In the genomic region with DNA sequence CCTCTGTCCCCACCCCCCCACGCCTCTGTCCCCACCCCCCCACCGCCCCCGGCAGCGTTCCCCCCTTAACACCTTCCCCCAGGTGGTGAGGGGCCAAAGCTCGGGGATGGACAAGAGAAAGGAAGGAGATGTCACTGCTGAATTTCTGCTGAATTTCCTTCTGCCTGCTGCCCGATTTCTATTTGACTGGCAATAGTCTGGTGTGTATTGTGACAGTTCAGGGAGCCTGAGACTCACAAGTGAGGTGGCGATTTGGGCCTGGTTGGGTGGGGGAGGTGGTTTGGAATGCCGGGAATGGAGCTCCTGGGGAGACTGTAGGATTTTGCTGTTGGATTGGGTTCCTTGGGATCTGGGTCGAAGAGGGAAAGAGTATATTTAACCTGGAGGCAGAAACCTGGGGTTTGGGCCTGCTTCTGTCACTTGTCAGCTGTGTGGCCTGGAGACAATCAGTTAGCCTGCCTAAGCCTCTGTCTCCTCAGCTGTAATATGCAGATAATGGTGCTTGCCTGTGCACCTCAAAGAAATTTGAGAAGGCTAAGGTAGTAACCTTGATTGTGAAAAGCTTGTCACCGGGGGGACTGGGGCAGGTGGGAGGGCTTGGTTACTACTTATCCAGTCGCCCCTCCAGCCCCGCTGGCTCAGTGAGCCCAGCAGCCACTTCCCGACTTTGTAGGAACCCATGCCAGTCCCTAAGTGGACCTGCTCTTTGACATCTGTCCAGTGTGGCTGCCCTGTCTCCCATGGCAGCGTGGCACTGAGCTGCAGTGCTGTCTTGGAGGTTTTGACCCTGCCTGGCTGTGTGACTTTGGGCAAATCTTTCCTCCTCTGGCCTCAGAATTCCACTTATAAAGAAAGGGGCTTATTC, we compare ENCODE assay signal across 1 cellular context.
TF ChIP-seq lines count a peak whose summit lies in the region.

No MANE protein-coding gene starts in this region.

TF ChIP-seq in K562, 482 proteins besides CTCF, POLR2A, EP300 and RAD21 (continued from another document and continues in another):
- TF ChIP-seq, protein P1, sequence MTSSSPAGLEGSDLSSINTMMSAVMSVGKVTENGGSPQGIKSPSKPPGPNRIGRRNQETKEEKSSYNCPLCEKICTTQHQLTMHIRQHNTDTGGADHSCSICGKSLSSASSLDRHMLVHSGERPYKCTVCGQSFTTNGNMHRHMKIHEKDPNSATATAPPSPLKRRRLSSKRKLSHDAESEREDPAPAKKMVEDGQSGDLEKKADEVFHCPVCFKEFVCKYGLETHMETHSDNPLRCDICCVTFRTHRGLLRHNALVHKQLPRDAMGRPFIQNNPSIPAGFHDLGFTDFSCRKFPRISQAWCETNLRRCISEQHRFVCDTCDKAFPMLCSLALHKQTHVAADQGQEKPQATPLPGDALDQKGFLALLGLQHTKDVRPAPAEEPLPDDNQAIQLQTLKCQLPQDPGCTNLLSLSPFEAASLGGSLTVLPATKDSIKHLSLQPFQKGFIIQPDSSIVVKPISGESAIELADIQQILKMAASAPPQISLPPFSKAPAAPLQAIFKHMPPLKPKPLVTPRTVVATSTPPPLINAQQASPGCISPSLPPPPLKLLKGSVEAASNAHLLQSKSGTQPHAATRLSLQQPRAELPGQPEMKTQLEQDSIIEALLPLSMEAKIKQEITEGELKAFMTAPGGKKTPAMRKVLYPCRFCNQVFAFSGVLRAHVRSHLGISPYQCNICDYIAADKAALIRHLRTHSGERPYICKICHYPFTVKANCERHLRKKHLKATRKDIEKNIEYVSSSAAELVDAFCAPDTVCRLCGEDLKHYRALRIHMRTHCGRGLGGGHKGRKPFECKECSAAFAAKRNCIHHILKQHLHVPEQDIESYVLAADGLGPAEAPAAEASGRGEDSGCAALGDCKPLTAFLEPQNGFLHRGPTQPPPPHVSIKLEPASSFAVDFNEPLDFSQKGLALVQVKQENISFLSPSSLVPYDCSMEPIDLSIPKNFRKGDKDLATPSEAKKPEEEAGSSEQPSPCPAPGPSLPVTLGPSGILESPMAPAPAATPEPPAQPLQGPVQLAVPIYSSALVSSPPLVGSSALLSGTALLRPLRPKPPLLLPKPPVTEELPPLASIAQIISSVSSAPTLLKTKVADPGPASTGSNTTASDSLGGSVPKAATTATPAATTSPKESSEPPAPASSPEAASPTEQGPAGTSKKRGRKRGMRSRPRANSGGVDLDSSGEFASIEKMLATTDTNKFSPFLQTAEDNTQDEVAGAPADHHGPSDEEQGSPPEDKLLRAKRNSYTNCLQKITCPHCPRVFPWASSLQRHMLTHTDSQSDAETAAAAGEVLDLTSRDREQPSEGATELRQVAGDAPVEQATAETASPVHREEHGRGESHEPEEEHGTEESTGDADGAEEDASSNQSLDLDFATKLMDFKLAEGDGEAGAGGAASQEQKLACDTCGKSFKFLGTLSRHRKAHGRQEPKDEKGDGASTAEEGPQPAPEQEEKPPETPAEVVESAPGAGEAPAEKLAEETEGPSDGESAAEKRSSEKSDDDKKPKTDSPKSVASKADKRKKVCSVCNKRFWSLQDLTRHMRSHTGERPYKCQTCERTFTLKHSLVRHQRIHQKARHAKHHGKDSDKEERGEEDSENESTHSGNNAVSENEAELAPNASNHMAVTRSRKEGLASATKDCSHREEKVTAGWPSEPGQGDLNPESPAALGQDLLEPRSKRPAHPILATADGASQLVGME (CRISPR knock-in tag; IDR thresholded peaks at IDR 0.05): no peak
- TF ChIP-seq NFATC3 (IDR thresholded peaks at IDR 0.05): no peak
- TF ChIP-seq, protein P2, sequence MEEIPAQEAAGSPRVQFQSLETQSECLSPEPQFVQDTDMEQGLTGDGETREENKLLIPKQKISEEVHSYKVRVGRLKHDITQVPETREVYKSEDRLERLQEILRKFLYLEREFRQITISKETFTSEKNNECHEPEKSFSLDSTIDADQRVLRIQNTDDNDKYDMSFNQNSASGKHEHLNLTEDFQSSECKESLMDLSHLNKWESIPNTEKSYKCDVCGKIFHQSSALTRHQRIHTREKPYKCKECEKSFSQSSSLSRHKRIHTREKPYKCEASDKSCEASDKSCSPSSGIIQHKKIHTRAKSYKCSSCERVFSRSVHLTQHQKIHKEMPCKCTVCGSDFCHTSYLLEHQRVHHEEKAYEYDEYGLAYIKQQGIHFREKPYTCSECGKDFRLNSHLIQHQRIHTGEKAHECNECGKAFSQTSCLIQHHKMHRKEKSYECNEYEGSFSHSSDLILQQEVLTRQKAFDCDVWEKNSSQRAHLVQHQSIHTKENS (CRISPR knock-in tag; IDR thresholded peaks at IDR 0.05): no peak
- TF ChIP-seq, protein P3, sequence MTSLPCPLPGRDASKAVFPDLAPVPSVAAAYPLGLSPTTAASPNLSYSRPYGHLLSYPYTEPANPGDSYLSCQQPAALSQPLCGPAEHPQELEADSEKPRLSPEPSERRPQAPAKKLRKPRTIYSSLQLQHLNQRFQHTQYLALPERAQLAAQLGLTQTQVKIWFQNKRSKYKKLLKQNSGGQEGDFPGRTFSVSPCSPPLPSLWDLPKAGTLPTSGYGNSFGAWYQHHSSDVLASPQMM (CRISPR knock-in tag; IDR thresholded peaks at IDR 0.05): no peak
- no peak for TF ChIP-seq GTF2F1 (IDR thresholded peaks at IDR 0.05; ENCODE audit: low read depth, low read length)
- TF ChIP-seq FOXJ3 (CRISPR knock-in tag; IDR thresholded peaks at IDR 0.05): no peak
- TF ChIP-seq POLR3G (IDR thresholded peaks at IDR 0.05; ENCODE audit: extremely low read depth, insufficient read length, insufficient replicate concordance): no peak
- TF ChIP-seq NFE2 (IDR thresholded peaks at IDR 0.05; ENCODE audit: low read depth): no peak
- TF ChIP-seq MTA3 (IDR thresholded peaks at IDR 0.05; ENCODE audit: borderline replicate concordance): no peak
- TF ChIP-seq ZNF644 (tag; IDR thresholded peaks at IDR 0.05; ENCODE audit: low read depth): no peak
- TF ChIP-seq, protein P4, sequence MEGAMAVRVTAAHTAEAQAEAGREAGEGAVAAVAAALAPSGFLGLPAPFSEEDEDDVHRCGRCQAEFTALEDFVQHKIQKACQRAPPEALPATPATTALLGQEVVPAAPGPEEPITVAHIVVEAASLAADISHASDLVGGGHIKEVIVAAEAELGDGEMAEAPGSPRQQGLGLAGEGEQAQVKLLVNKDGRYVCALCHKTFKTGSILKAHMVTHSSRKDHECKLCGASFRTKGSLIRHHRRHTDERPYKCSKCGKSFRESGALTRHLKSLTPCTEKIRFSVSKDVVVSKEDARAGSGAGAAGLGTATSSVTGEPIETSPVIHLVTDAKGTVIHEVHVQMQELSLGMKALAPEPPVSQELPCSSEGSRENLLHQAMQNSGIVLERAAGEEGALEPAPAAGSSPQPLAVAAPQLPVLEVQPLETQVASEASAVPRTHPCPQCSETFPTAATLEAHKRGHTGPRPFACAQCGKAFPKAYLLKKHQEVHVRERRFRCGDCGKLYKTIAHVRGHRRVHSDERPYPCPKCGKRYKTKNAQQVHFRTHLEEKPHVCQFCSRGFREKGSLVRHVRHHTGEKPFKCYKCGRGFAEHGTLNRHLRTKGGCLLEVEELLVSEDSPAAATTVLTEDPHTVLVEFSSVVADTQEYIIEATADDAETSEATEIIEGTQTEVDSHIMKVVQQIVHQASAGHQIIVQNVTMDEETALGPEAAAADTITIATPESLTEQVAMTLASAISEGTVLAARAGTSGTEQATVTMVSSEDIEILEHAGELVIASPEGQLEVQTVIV (CRISPR knock-in tag; IDR thresholded peaks at IDR 0.05; ENCODE audit: borderline replicate concordance): no peak
- peak; percentile 31; the same call in 1 of the 2 replicates for TF ChIP-seq HDGF (IDR thresholded peaks at IDR 0.05)
- no peak for TF ChIP-seq HNRNPH1 (optimal IDR thresholded peaks at IDR 0.05; ENCODE audit: low read depth, low read length)
- no peak for TF ChIP-seq PURB (CRISPR knock-in tag; IDR thresholded peaks at IDR 0.05; ENCODE audit: low read depth)
- TF ChIP-seq ZNF282 (CRISPR knock-in tag; IDR thresholded peaks at IDR 0.05): no peak
- TF ChIP-seq, protein P5, sequence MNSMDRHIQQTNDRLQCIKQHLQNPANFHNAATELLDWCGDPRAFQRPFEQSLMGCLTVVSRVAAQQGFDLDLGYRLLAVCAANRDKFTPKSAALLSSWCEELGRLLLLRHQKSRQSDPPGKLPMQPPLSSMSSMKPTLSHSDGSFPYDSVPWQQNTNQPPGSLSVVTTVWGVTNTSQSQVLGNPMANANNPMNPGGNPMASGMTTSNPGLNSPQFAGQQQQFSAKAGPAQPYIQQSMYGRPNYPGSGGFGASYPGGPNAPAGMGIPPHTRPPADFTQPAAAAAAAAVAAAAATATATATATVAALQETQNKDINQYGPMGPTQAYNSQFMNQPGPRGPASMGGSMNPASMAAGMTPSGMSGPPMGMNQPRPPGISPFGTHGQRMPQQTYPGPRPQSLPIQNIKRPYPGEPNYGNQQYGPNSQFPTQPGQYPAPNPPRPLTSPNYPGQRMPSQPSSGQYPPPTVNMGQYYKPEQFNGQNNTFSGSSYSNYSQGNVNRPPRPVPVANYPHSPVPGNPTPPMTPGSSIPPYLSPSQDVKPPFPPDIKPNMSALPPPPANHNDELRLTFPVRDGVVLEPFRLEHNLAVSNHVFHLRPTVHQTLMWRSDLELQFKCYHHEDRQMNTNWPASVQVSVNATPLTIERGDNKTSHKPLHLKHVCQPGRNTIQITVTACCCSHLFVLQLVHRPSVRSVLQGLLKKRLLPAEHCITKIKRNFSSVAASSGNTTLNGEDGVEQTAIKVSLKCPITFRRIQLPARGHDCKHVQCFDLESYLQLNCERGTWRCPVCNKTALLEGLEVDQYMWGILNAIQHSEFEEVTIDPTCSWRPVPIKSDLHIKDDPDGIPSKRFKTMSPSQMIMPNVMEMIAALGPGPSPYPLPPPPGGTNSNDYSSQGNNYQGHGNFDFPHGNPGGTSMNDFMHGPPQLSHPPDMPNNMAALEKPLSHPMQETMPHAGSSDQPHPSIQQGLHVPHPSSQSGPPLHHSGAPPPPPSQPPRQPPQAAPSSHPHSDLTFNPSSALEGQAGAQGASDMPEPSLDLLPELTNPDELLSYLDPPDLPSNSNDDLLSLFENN (IDR thresholded peaks at IDR 0.05; ENCODE audit: low read depth in 2 of 2, low read length in 2 of 2): no peak
- peak; percentile 32 for TF ChIP-seq HDAC2 (IDR thresholded peaks at IDR 0.05)
- TF ChIP-seq MXD1 (CRISPR knock-in tag; IDR thresholded peaks at IDR 0.05; ENCODE audit: borderline replicate concordance, poor library complexity, severe bottlenecking): no peak
- no peak for TF ChIP-seq ZNF146 (CRISPR knock-in tag; IDR thresholded peaks at IDR 0.05; ENCODE audit: unreplicated experiment)
- TF ChIP-seq, protein P6, sequence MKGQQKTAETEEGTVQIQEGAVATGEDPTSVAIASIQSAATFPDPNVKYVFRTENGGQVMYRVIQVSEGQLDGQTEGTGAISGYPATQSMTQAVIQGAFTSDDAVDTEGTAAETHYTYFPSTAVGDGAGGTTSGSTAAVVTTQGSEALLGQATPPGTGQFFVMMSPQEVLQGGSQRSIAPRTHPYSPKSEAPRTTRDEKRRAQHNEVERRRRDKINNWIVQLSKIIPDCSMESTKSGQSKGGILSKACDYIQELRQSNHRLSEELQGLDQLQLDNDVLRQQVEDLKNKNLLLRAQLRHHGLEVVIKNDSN (CRISPR knock-in tag; IDR thresholded peaks at IDR 0.05): no peak
- no peak for TF ChIP-seq C11orf30 (IDR thresholded peaks at IDR 0.05; ENCODE audit: low read depth)
- TF ChIP-seq KHSRP (IDR thresholded peaks at IDR 0.05): no peak
- no peak; the same call in 1 of the 2 replicates for TF ChIP-seq MYNN (IDR thresholded peaks at IDR 0.05)
- TF ChIP-seq MYNN (CRISPR knock-in tag; IDR thresholded peaks at IDR 0.05): no peak
- TF ChIP-seq, protein P7, sequence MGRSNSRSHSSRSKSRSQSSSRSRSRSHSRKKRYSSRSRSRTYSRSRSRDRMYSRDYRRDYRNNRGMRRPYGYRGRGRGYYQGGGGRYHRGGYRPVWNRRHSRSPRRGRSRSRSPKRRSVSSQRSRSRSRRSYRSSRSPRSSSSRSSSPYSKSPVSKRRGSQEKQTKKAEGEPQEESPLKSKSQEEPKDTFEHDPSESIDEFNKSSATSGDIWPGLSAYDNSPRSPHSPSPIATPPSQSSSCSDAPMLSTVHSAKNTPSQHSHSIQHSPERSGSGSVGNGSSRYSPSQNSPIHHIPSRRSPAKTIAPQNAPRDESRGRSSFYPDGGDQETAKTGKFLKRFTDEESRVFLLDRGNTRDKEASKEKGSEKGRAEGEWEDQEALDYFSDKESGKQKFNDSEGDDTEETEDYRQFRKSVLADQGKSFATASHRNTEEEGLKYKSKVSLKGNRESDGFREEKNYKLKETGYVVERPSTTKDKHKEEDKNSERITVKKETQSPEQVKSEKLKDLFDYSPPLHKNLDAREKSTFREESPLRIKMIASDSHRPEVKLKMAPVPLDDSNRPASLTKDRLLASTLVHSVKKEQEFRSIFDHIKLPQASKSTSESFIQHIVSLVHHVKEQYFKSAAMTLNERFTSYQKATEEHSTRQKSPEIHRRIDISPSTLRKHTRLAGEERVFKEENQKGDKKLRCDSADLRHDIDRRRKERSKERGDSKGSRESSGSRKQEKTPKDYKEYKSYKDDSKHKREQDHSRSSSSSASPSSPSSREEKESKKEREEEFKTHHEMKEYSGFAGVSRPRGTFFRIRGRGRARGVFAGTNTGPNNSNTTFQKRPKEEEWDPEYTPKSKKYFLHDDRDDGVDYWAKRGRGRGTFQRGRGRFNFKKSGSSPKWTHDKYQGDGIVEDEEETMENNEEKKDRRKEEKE (IDR thresholded peaks at IDR 0.05; ENCODE audit: borderline replicate concordance in 1 of 2, control insufficient read depth in 1 of 2, low read depth in 2 of 2, low read length in 1 of 2): no peak
- TF ChIP-seq NUFIP1 (IDR thresholded peaks at IDR 0.05; ENCODE audit: partially characterized antibody): no peak
- TF ChIP-seq KLF16 (IDR thresholded peaks at IDR 0.05): no peak
- TF ChIP-seq ZHX1 (conservative IDR thresholded peaks at IDR 0.05; ENCODE audit: low read length): no peak
- TF ChIP-seq CCNT2 (IDR thresholded peaks at IDR 0.05; ENCODE audit: borderline replicate concordance, extremely low read depth, insufficient read length, low read depth, low read length): no peak
- no peak for TF ChIP-seq FOXM1 (IDR thresholded peaks at IDR 0.05; ENCODE audit: low read depth)
- TF ChIP-seq FOXM1 (CRISPR knock-in tag; IDR thresholded peaks at IDR 0.05; ENCODE audit: low read depth): no peak
